ENCODE assay signal across 26 cellular contexts in the genomic region with DNA sequence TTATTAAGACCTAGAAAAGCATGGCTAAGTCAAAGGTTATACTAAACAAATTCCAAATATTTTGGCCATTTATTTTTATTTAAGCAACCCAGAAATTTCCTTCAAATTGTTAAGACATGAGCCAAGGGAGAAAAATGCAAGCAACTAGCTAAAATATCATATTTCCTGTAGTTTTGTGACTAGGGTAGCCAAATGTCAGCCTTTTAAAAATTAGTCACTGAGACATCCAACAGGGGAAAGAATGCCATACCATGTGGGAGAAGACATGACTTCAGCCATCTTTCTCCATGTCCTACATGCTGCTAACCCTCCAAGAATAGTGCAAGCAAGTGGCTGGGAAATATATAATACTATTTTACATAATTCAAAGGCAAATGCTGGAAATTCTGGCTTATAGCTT.
DNase-seq lines count a peak whose midpoint lies in the region; ATAC-seq and TF ChIP-seq lines count a peak whose summit lies in the region.
"Had no signal": no experiment of that assay in that cellular context is flagged by ENCODE, and none has a peak within 500 bp of the region (broad histone marks: within the 10 kb centered on the region; RNA-seq: fewer than 3 reads in every experiment).

No MANE protein-coding gene starts in this region.

- TF ChIP-seq EP300 in upper lobe of left lung (IDR thresholded peaks at IDR 0.05), result no peak

- TF ChIP-seq CTCF in AG09309 (IDR thresholded peaks at IDR 0.05; ENCODE audit: control insufficient read depth, insufficient read depth, low read depth, low read length, missing control alignments) (no peak), choroid plexus epithelial cell (conservative IDR thresholded peaks at IDR 0.05; ENCODE audit: low read depth, low read length) (no peak), upper lobe of left lung (IDR thresholded peaks at IDR 0.05) (no peak), GM10248 (IDR thresholded peaks at IDR 0.05; ENCODE audit: control extremely low read depth, extremely low read depth, low read depth, missing control alignments) (no peak)

- TF ChIP-seq POLR2A in upper lobe of left lung (IDR thresholded peaks at IDR 0.05), result no peak

- no peaks in the 10 kb centered on the region for H3K4me1 ChIP-seq in upper lobe of left lung
- H3K4me1 ChIP-seq: HAP-1, lower lobe of right lung, parathyroid adenoma, testis, uterus had no signal

- H3K36me3 ChIP-seq in upper lobe of left lung, result no peaks in the 10 kb centered on the region
- H3K36me3 ChIP-seq: HAP-1, lower lobe of right lung, uterus had no signal

- CTCF ChIA-PET in GM10248 (lab: Yijun Ruan, JAX), result no interaction called here

- ATAC-seq in upper lobe of left lung (ENCODE audit: low FRiP score in 2 of 2) (no peak), GM21390 (IDR thresholded peaks at IDR 0.05; ENCODE audit: unreplicated experiment) (no peak)
- ATAC-seq: lower lobe of right lung, right cardiac atrium had no signal

- H3K27me3 ChIP-seq in upper lobe of left lung, result no peaks in the 10 kb centered on the region
- H3K27me3 ChIP-seq: testis, uterus had no signal

- peak; percentile 10 for DNase-seq in AG09309 (ENCODE audit: low read depth)
- DNase-seq in HCEC 1CT, result peak; percentile 42
- DNase-seq in choroid plexus epithelial cell (ENCODE audit: low read depth), result peak; percentile 70
- peak; percentile 58 for DNase-seq in iris pigment epithelial cell (ENCODE audit: low read depth)
- DNase-seq in upper lobe of left lung, result no peak
- DNase-seq in amniotic stem cell (lab: John Stamatoyannopoulos, UW), result no peak
- DNase-seq in GM10248 (ENCODE audit: extremely low spot score), result no peak
- DNase-seq: activated CD4-positive, alpha-beta T cell treated with anti-CD3 and anti-CD28 coated beads for 48 hours; activated naive CD4-positive, alpha-beta T cell treated with Interleukin-2 at 50 U/mL for 16 hours; activated T-cell treated with anti-CD3 and anti-CD28 coated beads, Interleukin-2, amount 50 U/mL, for 24 hours; CD4-positive, CD25-positive, alpha-beta regulatory T cell; DMS 273 treated with DMSO at 0.1 percent for 48 hours; lower lobe of right lung; NCI-H1105 treated with DMSO at 0.1 percent for 48 hours; NCI-H446; NCI-H82; right cardiac atrium; stimulated activated naive CD4-positive, alpha-beta T cell treated with Interleukin-2 at 50 U/mL for 16 hours; testis; uterus had no signal

- H3K27ac ChIP-seq in upper lobe of left lung, result no peak overlapping the region
- H3K27ac ChIP-seq: epithelial cell of prostate, HL-60, lower lobe of right lung, parathyroid adenoma, testis, uterus, VCaP had no signal

- H3K4me3 ChIP-seq in AG09309 (ENCODE audit: control insufficient read depth, low read depth, low read length) (no peak overlapping the region), choroid plexus epithelial cell (ENCODE audit: low read depth, low read length) (no peak overlapping the region), upper lobe of left lung (no peak overlapping the region)
- H3K4me3 ChIP-seq: HAP-1, lower lobe of right lung, testis, uterus had no signal

- POLR2A ChIA-PET in GM10248 (lab: Yijun Ruan, JAX), result interaction anchor here (0.6 kb wide), 1 partner anchor 16 kb away, joined by 4 read pairs; no protein-coding TSS in a partner anchor

- no peaks in the 10 kb centered on the region for H3K9me3 ChIP-seq in upper lobe of left lung
- H3K9me3 ChIP-seq: HAP-1, testis, uterus had no signal

Comparison
In these comparisons a context has a peak if more than half of its experiments do, and no peak if none do; other contexts are left out.
1. DNase-seq: peak in AG09309 (single experiment), HCEC 1CT (single experiment), choroid plexus epithelial cell (single experiment) and iris pigment epithelial cell (single experiment); none in upper lobe of left lung (0 of 2), amniotic stem cell (single experiment) and GM10248 (single experiment).